In genomic region chr4:27760176-27760575, GRCh38 we compare ENCODE assay signal across 25 cellular contexts.
"Had no signal": no experiment of that assay in that cellular context is flagged by ENCODE, and none has a peak within 500 bp of the region (broad histone marks: within the 10 kb centered on the region; RNA-seq: fewer than 3 reads in every experiment).

No MANE protein-coding gene starts in this region.

- ATAC-seq: effector memory CD8-positive, alpha-beta T cell; esophagus mucosa; gastrocnemius medialis; heart right ventricle; left cardiac atrium; lower lobe of right lung; mucosa of descending colon had no signal

- H3K36me3 Mint-ChIP-seq: mesothelial cell of epicardium, naive B cell had no signal

- H3K27ac ChIP-seq: colonic mucosa, epithelial cell of prostate, esophagus squamous epithelium, gastrocnemius medialis, heart right ventricle, left ventricle myocardium inferior, lower lobe of right lung had no signal

- H3K9me3 ChIP-seq: colonic mucosa, esophagus squamous epithelium, gastrocnemius medialis, heart right ventricle, left ventricle myocardium inferior, lower lobe of right lung, mucosa of descending colon had no signal

- H3K4me1 Mint-ChIP-seq: endodermal cell, naive B cell had no signal

- H3K27me3 ChIP-seq: colonic mucosa, esophagus squamous epithelium, gastrocnemius medialis, heart right ventricle had no signal

- FAIRE-seq: endometrium, islet of Langerhans, keratinocyte had no signal

- H3K9me3 Mint-ChIP-seq: dendritic cell treated with granulocyte-macrophage colony-stimulating factor and Interleukin-4, amounts not matched to agents 40 ng/mL and 50 ng/mL, for 4 days; endodermal cell; mesothelial cell of epicardium had no signal

- H3K27ac Mint-ChIP-seq: dendritic cell treated with granulocyte-macrophage colony-stimulating factor and Interleukin-4, amounts not matched to agents 40 ng/mL and 50 ng/mL, for 4 days; effector memory CD8-positive, alpha-beta T cell; endodermal cell; mesothelial cell of epicardium; naive B cell had no signal

- H3K36me3 ChIP-seq: colonic mucosa, esophagus squamous epithelium, gastrocnemius medialis, heart right ventricle, left ventricle myocardium inferior, lower lobe of right lung had no signal

- H3K27me3 Mint-ChIP-seq: dendritic cell treated with granulocyte-macrophage colony-stimulating factor and Interleukin-4, amounts not matched to agents 40 ng/mL and 50 ng/mL, for 4 days; effector memory CD8-positive, alpha-beta T cell; naive B cell had no signal

- DNase-seq: colonic mucosa; cortex of kidney; effector CD8-positive, alpha-beta T cell; effector memory CD8-positive, alpha-beta T cell; endodermal cell; erythroblast; esophagus squamous epithelium; foreskin fibroblast; foreskin melanocyte; gastrocnemius medialis; glutamatergic neuron; heart right ventricle; left cardiac atrium; left ventricle myocardium inferior; lower lobe of right lung; mesenchymal stem cell; mucosa of descending colon; naive B cell had no signal

- H3K4me1 ChIP-seq: colonic mucosa, esophagus squamous epithelium, gastrocnemius medialis, heart right ventricle, left ventricle myocardium inferior, lower lobe of right lung had no signal

- H3K4me3 Mint-ChIP-seq: dendritic cell treated with granulocyte-macrophage colony-stimulating factor and Interleukin-4, amounts not matched to agents 40 ng/mL and 50 ng/mL, for 4 days; effector memory CD8-positive, alpha-beta T cell; endodermal cell; mesothelial cell of epicardium; naive B cell had no signal

- H3K4me3 ChIP-seq: colonic mucosa, esophagus squamous epithelium, gastrocnemius medialis, heart right ventricle, left ventricle myocardium inferior, lower lobe of right lung, mucosa of descending colon had no signal
